In genomic region chr6:97000138-97000537, GRCh38 we compare ENCODE assay signal across 23 cellular contexts.
"Had no signal": no experiment of that assay in that cellular context is flagged by ENCODE, and none has a peak within 500 bp of the region (broad histone marks: within the 10 kb centered on the region; RNA-seq: fewer than 3 reads in every experiment).

No MANE protein-coding gene starts in this region.

- H3K27me3 Mint-ChIP-seq: activated CD4-positive, alpha-beta memory T cell treated with anti-CD3 and anti-CD28 coated beads for 36 hours; activated CD4-positive, alpha-beta T cell treated with anti-CD3 and anti-CD28 coated beads for 36 hours; activated CD8-positive, alpha-beta memory T cell treated with anti-CD3 and anti-CD28 coated beads, Interleukin-2, amount 10 ng/mL, durations not matched to agents 7 days and 5 days; activated naive CD4-positive, alpha-beta T cell treated with anti-CD3 and anti-CD28 coated beads, Interleukin-2, amount 50 U/mL, for 24 hours; activated naive CD8-positive, alpha-beta T cell treated with anti-CD3 and anti-CD28 coated beads, Interleukin-2, amount 50 U/mL, for 24 hours; dendritic cell treated with granulocyte-macrophage colony-stimulating factor and Interleukin-4, amounts not matched to agents 40 ng/mL and 50 ng/mL, for 4 days had no signal

- H3K4me1 Mint-ChIP-seq: activated CD4-positive, alpha-beta T cell treated with anti-CD3 and anti-CD28 coated beads for 36 hours; activated CD4-positive, alpha-beta T cell treated with anti-CD3 and anti-CD28 coated beads, Interleukin-2, amount 10 ng/mL, durations not matched to agents 24 days and 14 days; activated CD8-positive, alpha-beta memory T cell treated with anti-CD3 and anti-CD28 coated beads, Interleukin-2, amount 10 ng/mL, durations not matched to agents 7 days and 5 days; activated naive CD4-positive, alpha-beta T cell treated with anti-CD3 and anti-CD28 coated beads, Interleukin-2, amount 50 U/mL, for 24 hours; activated naive CD8-positive, alpha-beta T cell treated with anti-CD3 and anti-CD28 coated beads for 36 hours; activated naive CD8-positive, alpha-beta T cell treated with anti-CD3 and anti-CD28 coated beads, Interleukin-2, amount 50 U/mL, for 24 hours; brain had no signal

- ATAC-seq: activated CD4-positive, alpha-beta T cell treated with anti-CD3 and anti-CD28 coated beads for 36 hours; activated CD8-positive, alpha-beta memory T cell treated with anti-CD3 and anti-CD28 coated beads, Interleukin-2, amount 10 ng/mL, durations not matched to agents 7 days and 5 days; activated CD8-positive, alpha-beta T cell treated with anti-CD3 and anti-CD28 coated beads, Interleukin-2, amount 10 ng/mL, durations not matched to agents 7 days and 5 days; activated naive CD8-positive, alpha-beta T cell treated with anti-CD3 and anti-CD28 coated beads, Interleukin-2, amount 50 U/mL, for 24 hours had no signal

- H3K9me3 Mint-ChIP-seq: activated CD4-positive, alpha-beta memory T cell treated with anti-CD3 and anti-CD28 coated beads for 36 hours; activated CD4-positive, alpha-beta T cell treated with anti-CD3 and anti-CD28 coated beads, Interleukin-2, amount 10 ng/mL, durations not matched to agents 24 days and 14 days; activated naive CD4-positive, alpha-beta T cell treated with anti-CD3 and anti-CD28 coated beads for 36 hours; activated naive CD4-positive, alpha-beta T cell treated with anti-CD3 and anti-CD28 coated beads, Interleukin-2, amount 50 U/mL, for 24 hours; activated T-helper 1 cell treated with anti-CD3 and anti-CD28 coated beads, Interleukin-12 subunit alpha, Interleukin-12 subunit beta, Interleukin-2, Interleukin-4 antibody, amounts not matched to agents 30 ng/mL and 10 ng/mL and 1 ng/mL, durations not matched to agents 14 hours and 24 hours and 36 hours; activated T-helper 2 cell treated with anti-CD3 and anti-CD28 coated beads, Interferon-gamma antibody, Interleukin-2, Interleukin-4, amounts not matched to agents 10 μg/mL and 5 μg/mL and 100 μg/mL, durations not matched to agents 14 hours and 24 hours and 36 hours; dendritic cell treated with granulocyte-macrophage colony-stimulating factor and Interleukin-4, amounts not matched to agents 40 ng/mL and 50 ng/mL, for 4 days had no signal

- H3K27ac Mint-ChIP-seq: activated CD4-positive, alpha-beta memory T cell treated with anti-CD3 and anti-CD28 coated beads for 36 hours; activated CD4-positive, alpha-beta T cell treated with anti-CD3 and anti-CD28 coated beads for 36 hours; activated CD4-positive, alpha-beta T cell treated with anti-CD3 and anti-CD28 coated beads, Interleukin-2, amount 10 ng/mL, durations not matched to agents 24 days and 14 days; activated CD8-positive, alpha-beta memory T cell treated with anti-CD3 and anti-CD28 coated beads, Interleukin-2, amount 10 ng/mL, durations not matched to agents 7 days and 5 days; activated CD8-positive, alpha-beta T cell treated with anti-CD3 and anti-CD28 coated beads, Interleukin-2, amount 10 ng/mL, durations not matched to agents 7 days and 5 days; activated naive CD4-positive, alpha-beta T cell treated with anti-CD3 and anti-CD28 coated beads for 36 hours; activated naive CD4-positive, alpha-beta T cell treated with anti-CD3 and anti-CD28 coated beads, Interleukin-2, amount 50 U/mL, for 24 hours; activated naive CD8-positive, alpha-beta T cell treated with anti-CD3 and anti-CD28 coated beads for 36 hours; activated naive CD8-positive, alpha-beta T cell treated with anti-CD3 and anti-CD28 coated beads, Interleukin-2, amount 50 U/mL, for 24 hours; activated T-helper 1 cell treated with anti-CD3 and anti-CD28 coated beads, Interleukin-12 subunit alpha, Interleukin-12 subunit beta, Interleukin-2, Interleukin-4 antibody, amounts not matched to agents 30 ng/mL and 10 ng/mL and 1 ng/mL, durations not matched to agents 14 hours and 24 hours and 36 hours; activated T-helper 2 cell treated with anti-CD3 and anti-CD28 coated beads, Interferon-gamma antibody, Interleukin-2, Interleukin-4, amounts not matched to agents 10 μg/mL and 5 μg/mL and 100 μg/mL, durations not matched to agents 14 hours and 24 hours and 36 hours; brain; dendritic cell treated with granulocyte-macrophage colony-stimulating factor and Interleukin-4, amounts not matched to agents 40 ng/mL and 50 ng/mL, for 4 days had no signal

- H3K4me3 Mint-ChIP-seq: activated CD4-positive, alpha-beta memory T cell treated with anti-CD3 and anti-CD28 coated beads for 36 hours; activated CD4-positive, alpha-beta T cell treated with anti-CD3 and anti-CD28 coated beads for 36 hours; activated CD4-positive, alpha-beta T cell treated with anti-CD3 and anti-CD28 coated beads, Interleukin-2, amount 10 ng/mL, durations not matched to agents 24 days and 14 days; activated CD8-positive, alpha-beta memory T cell treated with anti-CD3 and anti-CD28 coated beads, Interleukin-2, amount 10 ng/mL, durations not matched to agents 7 days and 5 days; activated CD8-positive, alpha-beta T cell treated with anti-CD3 and anti-CD28 coated beads, Interleukin-2, amount 10 ng/mL, durations not matched to agents 7 days and 5 days; activated naive CD4-positive, alpha-beta T cell treated with anti-CD3 and anti-CD28 coated beads for 36 hours; activated naive CD4-positive, alpha-beta T cell treated with anti-CD3 and anti-CD28 coated beads, Interleukin-2, amount 50 U/mL, for 24 hours; activated naive CD8-positive, alpha-beta T cell treated with anti-CD3 and anti-CD28 coated beads for 36 hours; activated naive CD8-positive, alpha-beta T cell treated with anti-CD3 and anti-CD28 coated beads, Interleukin-2, amount 50 U/mL, for 24 hours; activated T-helper 1 cell treated with anti-CD3 and anti-CD28 coated beads, Interleukin-12 subunit alpha, Interleukin-12 subunit beta, Interleukin-2, Interleukin-4 antibody, amounts not matched to agents 30 ng/mL and 10 ng/mL and 1 ng/mL, durations not matched to agents 14 hours and 24 hours and 36 hours; brain; dendritic cell treated with granulocyte-macrophage colony-stimulating factor and Interleukin-4, amounts not matched to agents 40 ng/mL and 50 ng/mL, for 4 days had no signal

- H3K36me3 Mint-ChIP-seq: activated CD4-positive, alpha-beta memory T cell treated with anti-CD3 and anti-CD28 coated beads for 36 hours; activated CD8-positive, alpha-beta memory T cell treated with anti-CD3 and anti-CD28 coated beads, Interleukin-2, amount 10 ng/mL, durations not matched to agents 7 days and 5 days had no signal

- DNase-seq: activated CD4-positive, alpha-beta memory T cell treated with anti-CD3 and anti-CD28 coated beads for 36 hours; activated CD4-positive, alpha-beta T cell treated with anti-CD3 and anti-CD28 coated beads for 36 hours; activated CD4-positive, alpha-beta T cell treated with anti-CD3 and anti-CD28 coated beads, Interleukin-2, amount 10 ng/mL, durations not matched to agents 24 days and 14 days; activated CD4-positive, CD25-positive, alpha-beta regulatory T cell; activated CD4-positive, CD25-positive, alpha-beta regulatory T cell treated with anti-CD3 and anti-CD28 coated beads, Interleukin-2, amount 50 U/mL, for 72 hours; activated CD8-positive, alpha-beta memory T cell treated with anti-CD3 and anti-CD28 coated beads, Interleukin-2, amount 10 ng/mL, durations not matched to agents 7 days and 5 days; activated CD8-positive, alpha-beta memory T cell treated with anti-CD3 and anti-CD28 coated beads, Interleukin-2, amount 50 U/mL, for 4 hours; activated CD8-positive, alpha-beta T cell treated with anti-CD3 and anti-CD28 coated beads, Interleukin-2, amount 10 ng/mL, durations not matched to agents 7 days and 5 days; activated effector memory CD4-positive, alpha-beta T cell treated with anti-CD3 and anti-CD28 coated beads, Interleukin-2, amount 50 U/mL, for 16 hours; activated naive CD4-positive, alpha-beta T cell treated with anti-CD3 and anti-CD28 coated beads for 36 hours; activated naive CD8-positive, alpha-beta T cell treated with anti-CD3 and anti-CD28 coated beads for 36 hours; activated naive CD8-positive, alpha-beta T cell treated with anti-CD3 and anti-CD28 coated beads, Interleukin-2, amount 50 U/mL, for 24 hours; activated T-cell treated with anti-CD3 and anti-CD28 coated beads, Interleukin-2, amount 50 U/mL, for 1 hour; activated T-cell treated with anti-CD3 and anti-CD28 coated beads, Interleukin-2, amount 50 U/mL, for 48 hours; adrenal gland; central memory CD4-positive, alpha-beta T cell; effector CD8-positive, alpha-beta T cell; esophagus squamous epithelium had no signal
